ENCODE assay signal across 1 cellular context in genomic region chr6:165987483-165988305, GRCh38.
TF ChIP-seq lines count a peak whose summit lies in the region.

No MANE protein-coding gene starts in this region.

TF ChIP-seq in HEK293, 187 proteins besides CTCF, POLR2A, EP300 and RAD21 (continued from another document):
- TF ChIP-seq ZNF202 (tag by site-specific recombination; IDR thresholded peaks at IDR 0.05; ENCODE audit: borderline replicate concordance) (no peak), YY2 (tag by site-specific recombination; IDR thresholded peaks at IDR 0.05) (no peak), ZNF248 (tag by site-specific recombination; IDR thresholded peaks at IDR 0.05) (no peak), RBAK (tag by site-specific recombination; IDR thresholded peaks at IDR 0.05) (no peak), MZF1 (tag by site-specific recombination; IDR thresholded peaks at IDR 0.05; ENCODE audit: borderline replicate concordance) (no peak), ZNF16 (tag by site-specific recombination; IDR thresholded peaks at IDR 0.05; ENCODE audit: low read depth) (no peak), TRIM28 (IDR thresholded peaks at IDR 0.05; ENCODE audit: borderline replicate concordance, low read length) (no peak), WT1 (tag by site-specific recombination; IDR thresholded peaks at IDR 0.05) (peak; percentile 89), ZNF792 (tag by site-specific recombination; IDR thresholded peaks at IDR 0.05) (no peak), ZNF19 (tag by site-specific recombination; IDR thresholded peaks at IDR 0.05; ENCODE audit: low read depth) (no peak), ZNF24 (tag by site-specific recombination; IDR thresholded peaks at IDR 0.05) (no peak), ZNF629 (tag by site-specific recombination; IDR thresholded peaks at IDR 0.05) (peak; percentile 95), PRDM1 (tag by site-specific recombination; IDR thresholded peaks at IDR 0.05) (no peak), ZNF677 (tag by site-specific recombination; IDR thresholded peaks at IDR 0.05) (no peak), ZNF837 (tag by site-specific recombination; IDR thresholded peaks at IDR 0.05) (no peak), ZNF585B (tag by site-specific recombination; IDR thresholded peaks at IDR 0.05) (no peak), ZNF48 (tag by site-specific recombination; IDR thresholded peaks at IDR 0.05) (no peak), ZNF558 (tag by site-specific recombination; IDR thresholded peaks at IDR 0.05) (peak; percentile 47; the same call in 1 of the 2 replicates), KLF9 (tag by site-specific recombination; IDR thresholded peaks at IDR 0.05; ENCODE audit: low read depth) (no peak), ZBTB8A (tag by site-specific recombination; IDR thresholded peaks at IDR 0.05) (0 out of 2 replicates have a peak, but pooled peaks have one; percentile 18), ZBTB1 (tag by site-specific recombination; IDR thresholded peaks at IDR 0.05) (0 out of 2 replicates have a peak, but pooled peaks have one; percentile 63), ZBTB21 (tag by site-specific recombination; IDR thresholded peaks at IDR 0.05) (peak; percentile 66), ZFP69B (tag by site-specific recombination; IDR thresholded peaks at IDR 0.05) (peak; percentile 66; the same call in 1 of the 2 replicates), ZNF830 (tag by site-specific recombination; IDR thresholded peaks at IDR 0.05; ENCODE audit: low read depth) (no peak), ZNF211 (tag by site-specific recombination; IDR thresholded peaks at IDR 0.05; ENCODE audit: low read depth) (no peak), ZNF416 (tag by site-specific recombination; IDR thresholded peaks at IDR 0.05) (no peak), ZNF132 (tag by site-specific recombination; IDR thresholded peaks at IDR 0.05; ENCODE audit: borderline replicate concordance) (no peak), ZNF155 (tag by site-specific recombination; IDR thresholded peaks at IDR 0.05) (no peak), ZNF530 (tag by site-specific recombination; IDR thresholded peaks at IDR 0.05; ENCODE audit: low read depth) (no peak), ZNF626 (tag by site-specific recombination; IDR thresholded peaks at IDR 0.05) (no peak), SALL2 (tag by site-specific recombination; IDR thresholded peaks at IDR 0.05; ENCODE audit: borderline replicate concordance) (no peak), PRDM6 (tag by site-specific recombination; IDR thresholded peaks at IDR 0.05) (no peak), ZFP41 (tag by site-specific recombination; IDR thresholded peaks at IDR 0.05; ENCODE audit: borderline replicate concordance) (no peak), ZNF610 (tag by site-specific recombination; IDR thresholded peaks at IDR 0.05; ENCODE audit: borderline replicate concordance) (no peak), ZEB2 (tag by site-specific recombination; IDR thresholded peaks at IDR 0.05) (no peak; the same call in 1 of the 2 replicates), HOXD13 (CRISPR knock-in tag; IDR thresholded peaks at IDR 0.05; ENCODE audit: borderline replicate concordance) (no peak), MYNN (tag by site-specific recombination; IDR thresholded peaks at IDR 0.05; ENCODE audit: borderline replicate concordance) (no peak), ZFP37 (tag by site-specific recombination; IDR thresholded peaks at IDR 0.05) (no peak), ZNF302 (tag by site-specific recombination; IDR thresholded peaks at IDR 0.05; ENCODE audit: low read depth) (no peak), ZNF560 (tag by site-specific recombination; IDR thresholded peaks at IDR 0.05; ENCODE audit: borderline replicate concordance) (no peak), KLF1 (tag by site-specific recombination; IDR thresholded peaks at IDR 0.05) (no peak; the same call in 1 of the 2 replicates), ZBTB49 (tag by site-specific recombination; IDR thresholded peaks at IDR 0.05; ENCODE audit: low read depth) (no peak), ZNF670 (tag by site-specific recombination; IDR thresholded peaks at IDR 0.05; ENCODE audit: low read depth) (no peak), GLI4 (tag by site-specific recombination; IDR thresholded peaks at IDR 0.05) (no peak), ZNF423 (tag by site-specific recombination; IDR thresholded peaks at IDR 0.05) (no peak), ZNF843 (tag by site-specific recombination; IDR thresholded peaks at IDR 0.05) (no peak), ZNF23 (tag by site-specific recombination; IDR thresholded peaks at IDR 0.05; ENCODE audit: borderline replicate concordance) (no peak), ZNF514 (tag by site-specific recombination; IDR thresholded peaks at IDR 0.05) (no peak), HIC1 (tag by site-specific recombination; IDR thresholded peaks at IDR 0.05) (peak; percentile 66)
- TF ChIP-seq, protein P1, sequence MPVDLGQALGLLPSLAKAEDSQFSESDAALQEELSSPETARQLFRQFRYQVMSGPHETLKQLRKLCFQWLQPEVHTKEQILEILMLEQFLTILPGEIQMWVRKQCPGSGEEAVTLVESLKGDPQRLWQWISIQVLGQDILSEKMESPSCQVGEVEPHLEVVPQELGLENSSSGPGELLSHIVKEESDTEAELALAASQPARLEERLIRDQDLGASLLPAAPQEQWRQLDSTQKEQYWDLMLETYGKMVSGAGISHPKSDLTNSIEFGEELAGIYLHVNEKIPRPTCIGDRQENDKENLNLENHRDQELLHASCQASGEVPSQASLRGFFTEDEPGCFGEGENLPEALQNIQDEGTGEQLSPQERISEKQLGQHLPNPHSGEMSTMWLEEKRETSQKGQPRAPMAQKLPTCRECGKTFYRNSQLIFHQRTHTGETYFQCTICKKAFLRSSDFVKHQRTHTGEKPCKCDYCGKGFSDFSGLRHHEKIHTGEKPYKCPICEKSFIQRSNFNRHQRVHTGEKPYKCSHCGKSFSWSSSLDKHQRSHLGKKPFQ (tag by site-specific recombination; IDR thresholded peaks at IDR 0.05), result no peak
- TF ChIP-seq, protein P2, sequence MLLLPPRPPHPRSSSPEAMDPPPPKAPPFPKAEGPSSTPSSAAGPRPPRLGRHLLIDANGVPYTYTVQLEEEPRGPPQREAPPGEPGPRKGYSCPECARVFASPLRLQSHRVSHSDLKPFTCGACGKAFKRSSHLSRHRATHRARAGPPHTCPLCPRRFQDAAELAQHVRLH (tag by site-specific recombination; IDR thresholded peaks at IDR 0.05), result no peak
- TF ChIP-seq, protein P3, sequence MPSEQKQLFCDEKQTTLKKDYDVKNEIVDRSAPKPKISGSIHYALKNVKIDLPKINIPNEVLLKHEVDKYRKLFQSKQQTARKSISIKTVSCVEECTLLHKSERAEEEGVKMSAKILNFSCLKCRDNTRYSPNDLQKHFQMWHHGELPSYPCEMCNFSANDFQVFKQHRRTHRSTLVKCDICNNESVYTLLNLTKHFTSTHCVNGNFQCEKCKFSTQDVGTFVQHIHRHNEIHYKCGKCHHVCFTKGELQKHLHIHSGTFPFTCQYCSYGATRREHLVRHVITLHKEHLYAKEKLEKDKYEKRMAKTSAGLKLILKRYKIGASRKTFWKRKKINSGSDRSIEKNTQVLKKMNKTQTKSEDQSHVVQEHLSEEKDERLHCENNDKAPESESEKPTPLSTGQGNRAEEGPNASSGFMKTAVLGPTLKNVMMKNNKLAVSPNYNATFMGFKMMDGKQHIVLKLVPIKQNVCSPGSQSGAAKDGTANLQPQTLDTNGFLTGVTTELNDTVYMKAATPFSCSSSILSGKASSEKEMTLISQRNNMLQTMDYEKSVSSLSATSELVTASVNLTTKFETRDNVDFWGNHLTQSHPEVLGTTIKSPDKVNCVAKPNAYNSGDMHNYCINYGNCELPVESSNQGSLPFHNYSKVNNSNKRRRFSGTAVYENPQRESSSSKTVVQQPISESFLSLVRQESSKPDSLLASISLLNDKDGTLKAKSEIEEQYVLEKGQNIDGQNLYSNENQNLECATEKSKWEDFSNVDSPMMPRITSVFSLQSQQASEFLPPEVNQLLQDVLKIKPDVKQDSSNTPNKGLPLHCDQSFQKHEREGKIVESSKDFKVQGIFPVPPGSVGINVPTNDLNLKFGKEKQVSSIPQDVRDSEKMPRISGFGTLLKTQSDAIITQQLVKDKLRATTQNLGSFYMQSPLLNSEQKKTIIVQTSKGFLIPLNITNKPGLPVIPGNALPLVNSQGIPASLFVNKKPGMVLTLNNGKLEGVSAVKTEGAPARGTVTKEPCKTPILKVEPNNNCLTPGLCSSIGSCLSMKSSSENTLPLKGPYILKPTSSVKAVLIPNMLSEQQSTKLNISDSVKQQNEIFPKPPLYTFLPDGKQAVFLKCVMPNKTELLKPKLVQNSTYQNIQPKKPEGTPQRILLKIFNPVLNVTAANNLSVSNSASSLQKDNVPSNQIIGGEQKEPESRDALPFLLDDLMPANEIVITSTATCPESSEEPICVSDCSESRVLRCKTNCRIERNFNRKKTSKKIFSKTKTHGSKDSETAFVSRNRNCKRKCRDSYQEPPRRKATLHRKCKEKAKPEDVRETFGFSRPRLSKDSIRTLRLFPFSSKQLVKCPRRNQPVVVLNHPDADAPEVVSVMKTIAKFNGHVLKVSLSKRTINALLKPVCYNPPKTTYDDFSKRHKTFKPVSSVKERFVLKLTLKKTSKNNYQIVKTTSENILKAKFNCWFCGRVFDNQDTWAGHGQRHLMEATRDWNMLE (tag by site-specific recombination; conservative IDR thresholded peaks at IDR 0.05; ENCODE audit: low read depth), result no peak
- TF ChIP-seq, protein P4, sequence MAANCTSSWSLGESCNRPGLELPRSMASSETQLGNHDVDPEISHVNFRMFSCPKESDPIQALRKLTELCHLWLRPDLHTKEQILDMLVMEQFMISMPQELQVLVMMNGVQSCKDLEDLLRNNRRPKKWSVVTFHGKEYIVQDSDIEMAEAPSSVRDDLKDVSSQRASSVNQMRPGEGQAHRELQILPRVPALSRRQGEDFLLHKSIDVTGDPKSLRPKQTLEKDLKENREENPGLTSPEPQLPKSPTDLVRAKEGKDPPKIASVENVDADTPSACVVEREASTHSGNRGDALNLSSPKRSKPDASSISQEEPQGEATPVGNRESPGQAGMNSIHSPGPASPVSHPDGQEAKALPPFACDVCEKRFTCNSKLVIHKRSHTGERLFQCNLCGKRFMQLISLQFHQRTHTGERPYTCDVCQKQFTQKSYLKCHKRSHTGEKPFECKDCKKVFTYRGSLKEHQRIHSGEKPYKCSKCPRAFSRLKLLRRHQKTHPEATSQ (tag by site-specific recombination; IDR thresholded peaks at IDR 0.05), result no peak
- TF ChIP-seq, protein P5, sequence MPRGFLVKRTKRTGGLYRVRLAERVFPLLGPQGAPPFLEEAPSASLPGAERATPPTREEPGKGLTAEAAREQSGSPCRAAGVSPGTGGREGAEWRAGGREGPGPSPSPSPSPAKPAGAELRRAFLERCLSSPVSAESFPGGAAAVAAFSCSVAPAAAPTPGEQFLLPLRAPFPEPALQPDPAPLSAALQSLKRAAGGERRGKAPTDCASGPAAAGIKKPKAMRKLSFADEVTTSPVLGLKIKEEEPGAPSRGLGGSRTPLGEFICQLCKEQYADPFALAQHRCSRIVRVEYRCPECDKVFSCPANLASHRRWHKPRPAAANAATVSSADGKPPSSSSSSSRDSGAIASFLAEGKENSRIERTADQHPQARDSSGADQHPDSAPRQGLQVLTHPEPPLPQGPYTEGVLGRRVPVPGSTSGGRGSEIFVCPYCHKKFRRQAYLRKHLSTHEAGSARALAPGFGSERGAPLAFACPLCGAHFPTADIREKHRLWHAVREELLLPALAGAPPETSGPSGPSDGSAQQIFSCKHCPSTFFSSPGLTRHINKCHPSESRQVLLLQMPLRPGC (tag by site-specific recombination; IDR thresholded peaks at IDR 0.05), result no peak
